Comparison of ENCODE assay signal across 1 cellular context in the genomic region with DNA sequence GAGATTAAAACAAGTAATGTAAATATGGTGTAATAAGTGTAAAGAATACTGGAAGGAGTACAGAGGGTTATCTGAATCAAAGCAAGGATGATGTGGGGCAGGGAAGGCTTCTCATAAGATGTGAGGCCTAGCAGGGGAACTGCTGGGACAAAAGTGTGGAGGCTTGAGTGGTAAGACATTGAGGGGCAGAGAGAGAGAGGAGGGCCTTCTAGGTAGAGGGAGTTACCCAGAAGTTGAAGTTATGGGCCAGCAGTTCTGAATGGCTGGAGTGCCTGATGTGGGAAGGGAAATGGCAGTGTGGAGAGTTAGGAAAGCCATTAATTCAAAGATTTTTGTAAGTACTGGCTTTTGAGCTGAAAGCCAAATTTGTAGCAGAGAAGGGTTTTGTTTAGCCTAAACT.
TF ChIP-seq lines count a peak whose summit lies in the region.

No MANE protein-coding gene starts in this region.

TF ChIP-seq in GM23338, 12 proteins besides CTCF, POLR2A, EP300 and RAD21 (continued from another document):
- TF ChIP-seq, protein P1, sequence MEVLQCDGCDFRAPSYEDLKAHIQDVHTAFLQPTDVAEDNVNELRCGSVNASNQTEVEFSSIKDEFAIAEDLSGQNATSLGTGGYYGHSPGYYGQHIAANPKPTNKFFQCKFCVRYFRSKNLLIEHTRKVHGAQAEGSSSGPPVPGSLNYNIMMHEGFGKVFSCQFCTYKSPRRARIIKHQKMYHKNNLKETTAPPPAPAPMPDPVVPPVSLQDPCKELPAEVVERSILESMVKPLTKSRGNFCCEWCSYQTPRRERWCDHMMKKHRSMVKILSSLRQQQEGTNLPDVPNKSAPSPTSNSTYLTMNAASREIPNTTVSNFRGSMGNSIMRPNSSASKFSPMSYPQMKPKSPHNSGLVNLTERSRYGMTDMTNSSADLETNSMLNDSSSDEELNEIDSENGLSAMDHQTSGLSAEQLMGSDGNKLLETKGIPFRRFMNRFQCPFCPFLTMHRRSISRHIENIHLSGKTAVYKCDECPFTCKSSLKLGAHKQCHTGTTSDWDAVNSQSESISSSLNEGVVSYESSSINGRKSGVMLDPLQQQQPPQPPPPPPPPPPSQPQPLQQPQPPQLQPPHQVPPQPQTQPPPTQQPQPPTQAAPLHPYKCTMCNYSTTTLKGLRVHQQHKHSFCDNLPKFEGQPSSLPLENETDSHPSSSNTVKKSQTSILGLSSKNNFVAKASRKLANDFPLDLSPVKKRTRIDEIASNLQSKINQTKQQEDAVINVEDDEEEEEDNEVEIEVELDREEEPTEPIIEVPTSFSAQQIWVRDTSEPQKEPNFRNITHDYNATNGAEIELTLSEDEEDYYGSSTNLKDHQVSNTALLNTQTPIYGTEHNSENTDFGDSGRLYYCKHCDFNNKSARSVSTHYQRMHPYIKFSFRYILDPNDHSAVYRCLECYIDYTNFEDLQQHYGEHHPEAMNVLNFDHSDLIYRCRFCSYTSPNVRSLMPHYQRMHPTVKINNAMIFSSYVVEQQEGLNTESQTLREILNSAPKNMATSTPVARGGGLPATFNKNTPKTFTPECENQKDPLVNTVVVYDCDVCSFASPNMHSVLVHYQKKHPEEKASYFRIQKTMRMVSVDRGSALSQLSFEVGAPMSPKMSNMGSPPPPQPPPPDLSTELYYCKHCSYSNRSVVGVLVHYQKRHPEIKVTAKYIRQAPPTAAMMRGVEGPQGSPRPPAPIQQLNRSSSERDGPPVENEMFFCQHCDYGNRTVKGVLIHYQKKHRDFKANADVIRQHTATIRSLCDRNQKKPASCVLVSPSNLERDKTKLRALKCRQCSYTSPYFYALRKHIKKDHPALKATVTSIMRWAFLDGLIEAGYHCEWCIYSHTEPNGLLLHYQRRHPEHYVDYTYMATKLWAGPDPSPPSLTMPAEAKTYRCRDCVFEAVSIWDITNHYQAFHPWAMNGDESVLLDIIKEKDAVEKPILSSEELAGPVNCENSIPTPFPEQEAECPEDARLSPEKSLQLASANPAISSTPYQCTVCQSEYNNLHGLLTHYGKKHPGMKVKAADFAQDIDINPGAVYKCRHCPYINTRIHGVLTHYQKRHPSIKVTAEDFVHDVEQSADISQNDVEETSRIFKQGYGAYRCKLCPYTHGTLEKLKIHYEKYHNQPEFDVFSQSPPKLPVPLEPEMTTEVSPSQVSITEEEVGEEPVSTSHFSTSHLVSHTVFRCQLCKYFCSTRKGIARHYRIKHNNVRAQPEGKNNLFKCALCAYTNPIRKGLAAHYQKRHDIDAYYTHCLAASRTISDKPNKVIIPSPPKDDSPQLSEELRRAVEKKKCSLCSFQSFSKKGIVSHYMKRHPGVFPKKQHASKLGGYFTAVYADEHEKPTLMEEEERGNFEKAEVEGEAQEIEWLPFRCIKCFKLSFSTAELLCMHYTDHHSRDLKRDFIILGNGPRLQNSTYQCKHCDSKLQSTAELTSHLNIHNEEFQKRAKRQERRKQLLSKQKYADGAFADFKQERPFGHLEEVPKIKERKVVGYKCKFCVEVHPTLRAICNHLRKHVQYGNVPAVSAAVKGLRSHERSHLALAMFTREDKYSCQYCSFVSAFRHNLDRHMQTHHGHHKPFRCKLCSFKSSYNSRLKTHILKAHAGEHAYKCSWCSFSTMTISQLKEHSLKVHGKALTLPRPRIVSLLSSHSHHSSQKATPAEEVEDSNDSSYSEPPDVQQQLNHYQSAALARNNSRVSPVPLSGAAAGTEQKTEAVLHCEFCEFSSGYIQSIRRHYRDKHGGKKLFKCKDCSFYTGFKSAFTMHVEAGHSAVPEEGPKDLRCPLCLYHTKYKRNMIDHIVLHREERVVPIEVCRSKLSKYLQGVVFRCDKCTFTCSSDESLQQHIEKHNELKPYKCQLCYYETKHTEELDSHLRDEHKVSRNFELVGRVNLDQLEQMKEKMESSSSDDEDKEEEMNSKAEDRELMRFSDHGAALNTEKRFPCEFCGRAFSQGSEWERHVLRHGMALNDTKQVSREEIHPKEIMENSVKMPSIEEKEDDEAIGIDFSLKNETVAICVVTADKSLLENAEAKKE (CRISPR knock-in tag; IDR thresholded peaks at IDR 0.05): no peak
- TF ChIP-seq NANOG (IDR thresholded peaks at IDR 0.05; ENCODE audit: borderline replicate concordance) (no peak), EZH2phosphoT487 (IDR thresholded peaks at IDR 0.05; ENCODE audit: unreplicated experiment) (no peak), POLR2AphosphoS5 (IDR thresholded peaks at IDR 0.05; ENCODE audit: low read depth) (no peak), ZNF331 (CRISPR knock-in tag; IDR thresholded peaks at IDR 0.05; ENCODE audit: low read depth) (no peak), STAT1 (IDR thresholded peaks at IDR 0.05; ENCODE audit: unreplicated experiment) (no peak), JUNB (IDR thresholded peaks at IDR 0.05; ENCODE audit: unreplicated experiment) (no peak), EZH2 (IDR thresholded peaks at IDR 0.05; ENCODE audit: low read depth, unreplicated experiment) (no peak)
- TF ChIP-seq, protein P2, sequence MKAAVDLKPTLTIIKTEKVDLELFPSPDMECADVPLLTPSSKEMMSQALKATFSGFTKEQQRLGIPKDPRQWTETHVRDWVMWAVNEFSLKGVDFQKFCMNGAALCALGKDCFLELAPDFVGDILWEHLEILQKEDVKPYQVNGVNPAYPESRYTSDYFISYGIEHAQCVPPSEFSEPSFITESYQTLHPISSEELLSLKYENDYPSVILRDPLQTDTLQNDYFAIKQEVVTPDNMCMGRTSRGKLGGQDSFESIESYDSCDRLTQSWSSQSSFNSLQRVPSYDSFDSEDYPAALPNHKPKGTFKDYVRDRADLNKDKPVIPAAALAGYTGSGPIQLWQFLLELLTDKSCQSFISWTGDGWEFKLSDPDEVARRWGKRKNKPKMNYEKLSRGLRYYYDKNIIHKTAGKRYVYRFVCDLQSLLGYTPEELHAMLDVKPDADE (IDR thresholded peaks at IDR 0.05): no peak
